1 cellular context compared by ENCODE assay signal in the genomic region with DNA sequence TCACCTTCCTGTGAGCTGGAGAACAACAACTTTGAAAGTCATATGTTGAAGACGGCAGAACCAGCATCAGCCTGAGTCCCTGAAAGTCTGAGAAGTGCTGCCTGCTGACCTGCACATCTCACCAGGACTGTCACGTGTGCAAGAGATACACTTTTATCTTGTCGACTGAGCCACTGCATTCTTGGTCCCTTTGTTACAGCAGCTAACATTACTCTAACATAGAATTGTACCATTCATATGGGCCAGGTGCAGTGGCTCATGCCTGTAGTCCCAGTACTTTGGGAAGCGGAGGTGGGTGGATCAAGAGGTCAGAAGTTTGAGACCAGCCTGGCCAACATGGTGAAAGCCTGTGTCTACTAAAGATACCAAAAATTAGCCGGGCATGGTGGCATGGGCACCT.
TF ChIP-seq lines count a peak whose summit lies in the region.

No MANE protein-coding gene starts in this region.

TF ChIP-seq in HepG2, 621 proteins besides CTCF, POLR2A, EP300 and RAD21:
- TF ChIP-seq ZNF12 (CRISPR knock-in tag; IDR thresholded peaks at IDR 0.05), result peak; percentile 78
- no peak for TF ChIP-seq ZNF296 (CRISPR knock-in tag; conservative IDR thresholded peaks at IDR 0.05)
